In the genomic region with DNA sequence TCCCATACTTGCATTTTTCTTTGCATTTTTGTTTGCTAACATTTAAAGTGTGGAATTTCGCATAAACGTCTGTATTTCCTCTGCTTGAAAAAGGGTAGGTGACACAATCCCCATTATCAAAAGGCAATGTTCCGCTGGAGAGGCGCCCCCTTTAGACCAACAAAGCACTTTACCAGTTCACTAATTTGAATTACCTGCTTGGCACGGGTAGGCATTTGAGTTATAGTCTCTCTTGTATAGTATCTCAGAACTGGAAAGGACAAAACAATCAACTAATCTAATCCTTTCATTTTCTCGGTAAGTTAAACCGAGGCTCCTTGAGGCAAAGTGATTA, we compare ENCODE assay signal across 9 cellular contexts. TPM values are rescaled to one million over a fixed set of nuclear protein-coding genes. Genes with fewer than 3 reads are reported as not detected.
DNase-seq lines count a peak whose midpoint lies in the region; TF ChIP-seq lines count a peak whose summit lies in the region.
"Had no signal": no experiment of that assay in that cellular context is flagged by ENCODE, and none has a peak within 500 bp of the region (broad histone marks: within the 10 kb centered on the region; RNA-seq: fewer than 3 reads in every experiment).

No MANE protein-coding gene starts in this region.

- 0 out of 2 replicates have a peak, but pooled peaks have one; percentile 21 for TF ChIP-seq CTCF in Loucy (conservative IDR thresholded peaks at IDR 0.05; ENCODE audit: low read length)
- TF ChIP-seq CTCF in epithelial cell of esophagus (IDR thresholded peaks at IDR 0.05; ENCODE audit: insufficient read depth, low read depth, low read length, missing control alignments), result peak; percentile 59
- no peak for TF ChIP-seq CTCF in vagina (IDR thresholded peaks at IDR 0.05)

- no peak overlapping the region for H3K9ac ChIP-seq in Loucy (ENCODE audit: low read depth, low read length, poor library complexity, severe bottlenecking)
- no peak overlapping the region for H3K9ac ChIP-seq in muscle layer of colon (ENCODE audit: low read length)

- H3K4me3 ChIP-seq in Loucy (ENCODE audit: low read length, poor library complexity, severe bottlenecking), result no peak overlapping the region
- peak overlapping the region; percentile 66 for H3K4me3 ChIP-seq in epithelial cell of esophagus (ENCODE audit: low read length)
- peak overlapping the region; percentile 53 to 57 for H3K4me3 ChIP-seq in muscle layer of colon (ENCODE audit: low read depth in 1 of 2, low read length in 2 of 2)
- H3K4me3 ChIP-seq in vagina, result peak overlapping the region; percentile 50 to 51

- no peaks in the 10 kb centered on the region for H3F3A ChIP-seq in Loucy (ENCODE audit: low read depth)

- H3K9me2 ChIP-seq in Loucy (replicated peaks; ENCODE audit: low read depth, low read length), result no peaks in the 10 kb centered on the region

- H3K79me2 ChIP-seq in Loucy (ENCODE audit: insufficient read depth, low read length), result no peaks in the 10 kb centered on the region

- H3K27me3 ChIP-seq in Loucy (ENCODE audit: insufficient read depth, low read length, poor library complexity, severe bottlenecking) (no peaks in the 10 kb centered on the region), muscle layer of colon (ENCODE audit: control insufficient read depth in 1 of 2, insufficient read depth in 2 of 2, low read length in 2 of 2) (peaks cover 11 to 16% of the 10 kb centered on the region in 2 donors), vagina (no peaks in the 10 kb centered on the region)

- DNase-seq in NOMO-1 treated with DMSO at 0.1 percent for 48 hours (lab: John Stamatoyannopoulos, UW; ENCODE audit: unreplicated experiment), result peak; percentile 22
- no peak for DNase-seq in NOMO-1 treated with dmso at 0.1 percent for 144 hours (lab: John Stamatoyannopoulos, UW; ENCODE audit: unreplicated experiment)
- peak; percentile 42 for DNase-seq in HCEC 1CT
- DNase-seq in SKM-1 treated with dmso at 0.1 percent for 144 hours (lab: John Stamatoyannopoulos, UW; ENCODE audit: unreplicated experiment), result peak; percentile 43
- DNase-seq in epithelial cell of esophagus (ENCODE audit: low read depth), result peak; percentile 66
- DNase-seq in vagina (ENCODE audit: extremely low spot score in 2 of 2), result no peak

- H3K27ac ChIP-seq in muscle layer of colon (ENCODE audit: low read depth, low read length), result no peak overlapping the region
- H3K27ac ChIP-seq in vagina, result no peak overlapping the region

- H2AFZ ChIP-seq in Loucy (ENCODE audit: low read length), result no peak overlapping the region

- H4K20me1 ChIP-seq in Loucy (ENCODE audit: insufficient read depth, low read length, poor library complexity, severe bottlenecking), result no peaks in the 10 kb centered on the region

- no peak for TF ChIP-seq POLR2A in vagina (IDR thresholded peaks at IDR 0.05)

- no peaks in the 10 kb centered on the region for H3K9me3 ChIP-seq in Loucy (ENCODE audit: insufficient read depth, low read depth, low read length)
- no peaks in the 10 kb centered on the region for H3K9me3 ChIP-seq in muscle layer of colon (ENCODE audit: low read length)
- H3K9me3 ChIP-seq in vagina, result no peaks in the 10 kb centered on the region

- intact Hi-C loops in vagina (cut with DNase I), result no loop called here

- H3K4me1 ChIP-seq in Loucy (ENCODE audit: insufficient read depth, low read length, poor library complexity, severe bottlenecking) (no peaks in the 10 kb centered on the region), muscle layer of colon (ENCODE audit: insufficient read depth, low read length) (peaks cover 8% of the 10 kb centered on the region), vagina (peaks cover 17% of the 10 kb centered on the region)

- no peak overlapping the region for H3K4me2 ChIP-seq in Loucy (ENCODE audit: low read depth, low read length, poor library complexity, severe bottlenecking)

- H3K36me3 ChIP-seq in Loucy (ENCODE audit: insufficient read depth, low read length) (no peaks in the 10 kb centered on the region), muscle layer of colon (ENCODE audit: insufficient read depth, low read length) (no peaks in the 10 kb centered on the region), vagina (no peaks in the 10 kb centered on the region)

RNA-seq across cellular contexts. Expression of gene CCDC39, which starts 0.8 kb away (rescaled TPM):
- not detected for total RNA-seq in vagina
- total RNA-seq: pulmonary artery endothelial cell had no signal

Comparison
In these comparisons a context has a peak if more than half of its experiments do, and no peak if none do; other contexts are left out.
1. DNase-seq: peak in NOMO-1 treated with DMSO at 0.1 percent for 48 hours (single experiment), HCEC 1CT (single experiment), SKM-1 treated with dmso at 0.1 percent for 144 hours (single experiment) and epithelial cell of esophagus (single experiment); none in NOMO-1 treated with dmso at 0.1 percent for 144 hours (single experiment) and vagina (0 of 2).
2. CTCF ChIP-seq: peak in Loucy (single experiment) and epithelial cell of esophagus (single experiment); none in vagina (0 of 3).